ENCODE assay signal across 28 cellular contexts in genomic region chr10:72423426-72423825, GRCh38.
"Had no signal": no experiment of that assay in that cellular context is flagged by ENCODE, and none has a peak within 500 bp of the region (broad histone marks: within the 10 kb centered on the region; RNA-seq: fewer than 3 reads in every experiment).

No MANE protein-coding gene starts in this region.

- DNase-seq: stimulated activated CD4-positive, alpha-beta T cell treated with anti-CD3 and anti-CD28 coated beads, Interleukin-2, amount 100 ng/mL, for 48 hours; stimulated activated CD4-positive, alpha-beta T cell treated with anti-CD3 and anti-CD28 coated beads, Interleukin-4, amount 100 ng/mL, for 1 hour; stimulated activated CD4-positive, alpha-beta T cell treated with anti-CD3 and anti-CD28 coated beads, Interleukin-4, amount 100 ng/mL, for 24 hours; stimulated activated CD4-positive, alpha-beta T cell treated with anti-CD3 and anti-CD28 coated beads, Interleukin-4, amount 100 ng/mL, for 4 hours; stimulated activated CD8-positive, alpha-beta memory T cell treated with anti-CD3 and anti-CD28 coated beads, Interleukin-4, amount 100 ng/mL, for 48 hours; stimulated activated naive B cell treated with anti-CD40 and anti-IgM and Interleukin-4, amounts not matched to agents 10 μg/mL and 1 μg/mL and 100 μg/mL, for 72 hours; stimulated activated naive CD4-positive, alpha-beta T cell; stimulated activated naive CD4-positive, alpha-beta T cell treated with Interleukin-2 at 50 U/mL for 16 hours; stimulated activated naive CD8-positive, alpha-beta T cell treated with anti-CD3 and anti-CD28 coated beads, Interleukin-15, amount 100 ng/mL, for 72 hours; stimulated activated naive CD8-positive, alpha-beta T cell treated with anti-CD3 and anti-CD28 coated beads, Interleukin-15, Interleukin-2, amounts not matched to agents 100 U/mL and 50 U/mL, for 24 hours; stomach; substantia nigra; testis; thyroid gland; tibial artery; transverse colon; upper lobe of left lung; upper lobe of right lung; uterus had no signal

- H3K27ac Mint-ChIP-seq: stimulated activated effector memory CD8-positive, alpha-beta T cell treated with anti-CD3 and anti-CD28 coated beads, Interleukin-12 subunit alpha, Interleukin-12 subunit beta, amount 100 ng/mL, for 72 hours; stimulated activated memory B cell treated with anti-CD40 and anti-IgM and Interleukin-4, amounts not matched to agents 10 μg/mL and 1 μg/mL and 100 μg/mL, for 72 hours; stimulated activated naive B cell treated with anti-CD40 and anti-IgM and Interleukin-4, amounts not matched to agents 10 μg/mL and 1 μg/mL and 100 μg/mL, for 72 hours; stimulated activated naive CD8-positive, alpha-beta T cell treated with anti-CD3 and anti-CD28 coated beads, Interleukin-15, amount 100 ng/mL, for 72 hours; stimulated activated naive CD8-positive, alpha-beta T cell treated with anti-CD3 and anti-CD28 coated beads, Interleukin-15, Interleukin-2, amounts not matched to agents 100 ng/mL and 50 ng/mL, for 24 hours; type B pancreatic cell had no signal

- H3K4me3 ChIP-seq: stomach, suprapubic skin, testis, thoracic aorta, thyroid gland, tibial artery, tibial nerve, transverse colon, upper lobe of left lung, upper lobe of right lung, uterus, vagina had no signal

- H3K36me3 ChIP-seq: uterus had no signal

- H3K4me1 ChIP-seq: suprapubic skin, thyroid gland, tibial artery, transverse colon, upper lobe of left lung, upper lobe of right lung, uterus, vagina had no signal

- H3K27me3 Mint-ChIP-seq: stimulated activated memory B cell treated with anti-CD40 and anti-IgM and Interleukin-4, amounts not matched to agents 10 μg/mL and 1 μg/mL and 100 μg/mL, for 72 hours; stimulated activated naive B cell treated with anti-CD40 and anti-IgM and Interleukin-4, amounts not matched to agents 10 μg/mL and 1 μg/mL and 100 μg/mL, for 72 hours; stimulated activated naive CD8-positive, alpha-beta T cell treated with anti-CD3 and anti-CD28 coated beads, Interleukin-15, amount 100 ng/mL, for 72 hours; stimulated activated naive CD8-positive, alpha-beta T cell treated with anti-CD3 and anti-CD28 coated beads, Interleukin-15, Interleukin-2, amounts not matched to agents 100 ng/mL and 50 ng/mL, for 24 hours; type B pancreatic cell had no signal

- H3K4me3 Mint-ChIP-seq: stimulated activated effector memory CD8-positive, alpha-beta T cell treated with anti-CD3 and anti-CD28 coated beads, Interleukin-12 subunit alpha, Interleukin-12 subunit beta, amount 100 ng/mL, for 72 hours; stimulated activated memory B cell treated with anti-CD40 and anti-IgM and Interleukin-4, amounts not matched to agents 10 μg/mL and 1 μg/mL and 100 μg/mL, for 72 hours; stimulated activated naive B cell treated with anti-CD40 and anti-IgM and Interleukin-4, amounts not matched to agents 10 μg/mL and 1 μg/mL and 100 μg/mL, for 72 hours; stimulated activated naive CD8-positive, alpha-beta T cell treated with anti-CD3 and anti-CD28 coated beads, Interleukin-15, amount 100 ng/mL, for 72 hours; stimulated activated naive CD8-positive, alpha-beta T cell treated with anti-CD3 and anti-CD28 coated beads, Interleukin-15, Interleukin-2, amounts not matched to agents 100 ng/mL and 50 ng/mL, for 24 hours; type B pancreatic cell had no signal

- ATAC-seq: stimulated activated effector memory CD8-positive, alpha-beta T cell treated with anti-CD3 and anti-CD28 coated beads, Interleukin-12 subunit alpha, Interleukin-12 subunit beta, amount 100 ng/mL, for 72 hours; stimulated activated memory B cell treated with anti-CD40 and anti-IgM and Interleukin-4, amounts not matched to agents 10 μg/mL and 1 μg/mL and 100 μg/mL, for 72 hours; stimulated activated naive B cell treated with anti-CD40 and anti-IgM and Interleukin-4, amounts not matched to agents 10 μg/mL and 1 μg/mL and 100 μg/mL, for 72 hours; stimulated activated naive CD8-positive, alpha-beta T cell treated with anti-CD3 and anti-CD28 coated beads, Interleukin-15, amount 100 ng/mL, for 72 hours; stimulated activated naive CD8-positive, alpha-beta T cell treated with anti-CD3 and anti-CD28 coated beads, Interleukin-15, Interleukin-2, amounts not matched to agents 100 U/mL and 50 U/mL, for 24 hours; upper lobe of right lung had no signal

- H3K27ac ChIP-seq: stomach, suprapubic skin, thoracic aorta, thyroid gland, tibial artery, tibial nerve, transverse colon, upper lobe of left lung, upper lobe of right lung, uterus, vagina had no signal

- H3K27me3 ChIP-seq: stomach, suprapubic skin, testis, thyroid gland, tibial artery, tibial nerve, transverse colon, upper lobe of left lung, upper lobe of right lung, uterus, vagina had no signal

- H3K9me3 Mint-ChIP-seq: type B pancreatic cell had no signal

- FAIRE-seq: urothelium cell line had no signal

- H3K4me1 Mint-ChIP-seq: stimulated activated effector memory CD8-positive, alpha-beta T cell treated with anti-CD3 and anti-CD28 coated beads, Interleukin-12 subunit alpha, Interleukin-12 subunit beta, amount 100 ng/mL, for 72 hours; stimulated activated memory B cell treated with anti-CD40 and anti-IgM and Interleukin-4, amounts not matched to agents 10 μg/mL and 1 μg/mL and 100 μg/mL, for 72 hours; stimulated activated naive B cell treated with anti-CD40 and anti-IgM and Interleukin-4, amounts not matched to agents 10 μg/mL and 1 μg/mL and 100 μg/mL, for 72 hours; stimulated activated naive CD8-positive, alpha-beta T cell treated with anti-CD3 and anti-CD28 coated beads, Interleukin-15, amount 100 ng/mL, for 72 hours had no signal

- H3K9me3 ChIP-seq: stomach, suprapubic skin, testis, thoracic aorta, thyroid gland, tibial artery, tibial nerve, transverse colon, upper lobe of left lung, upper lobe of right lung, uterus, vagina had no signal
